Comparison of ENCODE assay signal across 9 cellular contexts in the genomic region with DNA sequence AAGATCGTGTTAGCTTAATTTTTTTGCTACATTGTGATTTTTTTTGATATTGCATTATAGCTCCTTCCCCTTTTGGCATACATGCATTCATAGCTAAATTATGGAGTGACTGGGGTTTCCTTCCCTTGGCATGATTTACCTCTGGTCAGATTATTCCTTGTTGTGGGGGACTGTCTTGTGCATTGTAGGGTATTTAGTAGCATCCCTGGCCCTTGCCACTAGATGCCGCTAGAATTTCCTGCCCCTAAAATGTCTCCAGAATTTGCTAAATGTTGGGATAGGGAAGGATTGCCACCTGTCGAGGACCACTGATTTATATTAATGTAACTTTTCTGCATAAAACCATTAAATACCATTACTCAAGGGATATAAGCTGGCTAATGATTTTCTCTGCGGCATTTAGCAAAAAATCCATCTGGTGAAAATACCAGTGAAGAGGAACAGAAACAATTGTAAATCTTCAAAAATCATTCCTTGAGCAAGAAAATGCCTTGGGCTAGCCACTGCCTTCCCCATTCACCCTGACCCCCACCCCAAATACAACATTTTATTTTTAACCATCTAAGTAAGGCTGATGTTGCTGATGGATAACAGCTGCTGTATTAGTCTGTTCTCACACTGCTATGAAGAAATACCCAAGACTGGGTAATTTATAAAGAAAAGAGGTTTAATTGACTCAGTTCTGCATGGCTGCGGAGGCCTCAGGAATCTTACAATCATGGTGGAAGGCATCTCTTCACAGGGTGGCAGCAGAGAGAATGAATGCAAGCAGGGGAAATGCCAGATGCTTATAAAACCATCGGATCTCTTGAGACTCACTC.
DNase-seq lines count a peak whose midpoint lies in the region; ATAC-seq and TF ChIP-seq lines count a peak whose summit lies in the region.
"Had no signal": no experiment of that assay in that cellular context is flagged by ENCODE, and none has a peak within 500 bp of the region (broad histone marks: within the 10 kb centered on the region; RNA-seq: fewer than 3 reads in every experiment).

No MANE protein-coding gene starts in this region.

- no peak overlapping the region for H3K4me2 ChIP-seq in OCI-LY1 (ENCODE audit: low read length)

- TF ChIP-seq CTCF in OCI-LY1 (IDR thresholded peaks at IDR 0.05; ENCODE audit: low read length) (peak; percentile 93), fibroblast of mammary gland (conservative IDR thresholded peaks at IDR 0.05; ENCODE audit: control insufficient read depth, insufficient read depth, low read depth, low read length) (peak; percentile 72), natural killer cell (IDR thresholded peaks at IDR 0.05) (no peak)

- no peaks in the 10 kb centered on the region for H4K20me1 ChIP-seq in OCI-LY1 (ENCODE audit: insufficient read depth, low read length)

- no peaks in the 10 kb centered on the region for H3K9me2 ChIP-seq in OCI-LY1 (ENCODE audit: low read depth, low read length)

- peaks cover 4% of the 10 kb centered on the region; the same call in 1 of the 2 replicates for H3K9me3 ChIP-seq in OCI-LY1 (ENCODE audit: low read length)

- 0 out of 2 replicates have a peak, but pooled peaks cover 4% of the 10 kb centered on the region for H3F3A ChIP-seq in OCI-LY1 (ENCODE audit: insufficient read depth, low read length)

- H3K4me3 Mint-ChIP-seq in natural killer cell: no peak overlapping the region
- H3K4me3 Mint-ChIP-seq in stimulated activated memory B cell treated with anti-CD40 and anti-IgM and Interleukin-4, amounts not matched to agents 10 μg/mL and 1 μg/mL and 100 μg/mL, for 72 hours: no peak overlapping the region
- H3K4me3 Mint-ChIP-seq: CD4-positive, CD25-positive, alpha-beta regulatory T cell had no signal

- H3K4me1 ChIP-seq in OCI-LY1 (ENCODE audit: insufficient read depth, low read length, severe bottlenecking): peaks cover 45% of the 10 kb centered on the region

- no peaks in the 10 kb centered on the region for H3K36me3 Mint-ChIP-seq in natural killer cell
- no peaks in the 10 kb centered on the region for H3K36me3 Mint-ChIP-seq in stimulated activated memory B cell treated with anti-CD40 and anti-IgM and Interleukin-4, amounts not matched to agents 10 μg/mL and 1 μg/mL and 100 μg/mL, for 72 hours
- H3K36me3 Mint-ChIP-seq: CD4-positive, CD25-positive, alpha-beta regulatory T cell had no signal

- intact Hi-C loops in sciatic nerve (cut with DNase I): no loop called here
- intact Hi-C loops in natural killer cell (cut with micrococcal nuclease): no loop called here

- DNase-seq in NCI-H1105 treated with DMSO at 0.1 percent for 48 hours (lab: John Stamatoyannopoulos, UW): peak; percentile 12
- DNase-seq in NCI-H1105 (lab: John Stamatoyannopoulos, UW): no peak
- DNase-seq in fibroblast of mammary gland (ENCODE audit: low read depth): peak; percentile 45
- DNase-seq in sciatic nerve (ENCODE audit: low spot score): no peak
- no peak for DNase-seq in natural killer cell
- DNase-seq in activated T-cell treated with anti-CD3 and anti-CD28 coated beads, Interleukin-2, amount 50 U/mL, for 48 hours: no peak
- DNase-seq: CD4-positive, CD25-positive, alpha-beta regulatory T cell had no signal

- ATAC-seq in sciatic nerve: peak; percentile 36
- no peak for ATAC-seq in natural killer cell
- no peak for ATAC-seq in stimulated activated memory B cell treated with anti-CD40 and anti-IgM and Interleukin-4, amounts not matched to agents 10 μg/mL and 1 μg/mL and 100 μg/mL, for 72 hours

- no peaks in the 10 kb centered on the region for H3K79me2 ChIP-seq in OCI-LY1 (ENCODE audit: insufficient read depth, low read length)

- H3K36me3 ChIP-seq in OCI-LY1 (ENCODE audit: insufficient read depth, low read length): no peaks in the 10 kb centered on the region

- no peaks in the 10 kb centered on the region for H3K9me3 Mint-ChIP-seq in natural killer cell
- no peaks in the 10 kb centered on the region for H3K9me3 Mint-ChIP-seq in stimulated activated memory B cell treated with anti-CD40 and anti-IgM and Interleukin-4, amounts not matched to agents 10 μg/mL and 1 μg/mL and 100 μg/mL, for 72 hours

- peak overlapping the region; percentile 37; the same call in 1 of the 2 replicates for H3K9ac ChIP-seq in OCI-LY1 (ENCODE audit: low read length)

- H3K27ac ChIP-seq in OCI-LY1 (ENCODE audit: low read depth, low read length, poor library complexity, severe bottlenecking): peak overlapping the region; percentile 82

- H2AFZ ChIP-seq in OCI-LY1 (ENCODE audit: low read length): no peak overlapping the region

- no peak overlapping the region for H3K4me3 ChIP-seq in OCI-LY1 (ENCODE audit: low read depth, low read length, poor library complexity, severe bottlenecking)
- no peak overlapping the region for H3K4me3 ChIP-seq in fibroblast of mammary gland (ENCODE audit: control insufficient read depth, low read depth, low read length)

- peaks cover 10% of the 10 kb centered on the region in 2 donors for H3K4me1 Mint-ChIP-seq in natural killer cell
- peaks cover 10% of the 10 kb centered on the region for H3K4me1 Mint-ChIP-seq in stimulated activated memory B cell treated with anti-CD40 and anti-IgM and Interleukin-4, amounts not matched to agents 10 μg/mL and 1 μg/mL and 100 μg/mL, for 72 hours
- H3K4me1 Mint-ChIP-seq: CD4-positive, CD25-positive, alpha-beta regulatory T cell had no signal

- no peak overlapping the region for H3K27ac Mint-ChIP-seq in natural killer cell
- H3K27ac Mint-ChIP-seq in stimulated activated memory B cell treated with anti-CD40 and anti-IgM and Interleukin-4, amounts not matched to agents 10 μg/mL and 1 μg/mL and 100 μg/mL, for 72 hours: no peak overlapping the region
- H3K27ac Mint-ChIP-seq: CD4-positive, CD25-positive, alpha-beta regulatory T cell had no signal

- peaks cover 3 to 28% of the 10 kb centered on the region in 2 donors for H3K27me3 Mint-ChIP-seq in natural killer cell (ENCODE audit: low read depth in 2 of 2)
- peaks cover 22% of the 10 kb centered on the region for H3K27me3 Mint-ChIP-seq in stimulated activated memory B cell treated with anti-CD40 and anti-IgM and Interleukin-4, amounts not matched to agents 10 μg/mL and 1 μg/mL and 100 μg/mL, for 72 hours

- no peaks in the 10 kb centered on the region for H3K27me3 ChIP-seq in OCI-LY1 (ENCODE audit: insufficient read depth, low read length)

Comparison
In these comparisons a context has a peak if more than half of its experiments do, and no peak if none do; other contexts are left out.
1. DNase-seq: peak in NCI-H1105 treated with DMSO at 0.1 percent for 48 hours (single experiment) and fibroblast of mammary gland (single experiment); none in NCI-H1105 (single experiment), sciatic nerve (single experiment), natural killer cell (single experiment) and activated T-cell treated with anti-CD3 and anti-CD28 coated beads, Interleukin-2, amount 50 U/mL, for 48 hours (0 of 2).